In the genomic region with DNA sequence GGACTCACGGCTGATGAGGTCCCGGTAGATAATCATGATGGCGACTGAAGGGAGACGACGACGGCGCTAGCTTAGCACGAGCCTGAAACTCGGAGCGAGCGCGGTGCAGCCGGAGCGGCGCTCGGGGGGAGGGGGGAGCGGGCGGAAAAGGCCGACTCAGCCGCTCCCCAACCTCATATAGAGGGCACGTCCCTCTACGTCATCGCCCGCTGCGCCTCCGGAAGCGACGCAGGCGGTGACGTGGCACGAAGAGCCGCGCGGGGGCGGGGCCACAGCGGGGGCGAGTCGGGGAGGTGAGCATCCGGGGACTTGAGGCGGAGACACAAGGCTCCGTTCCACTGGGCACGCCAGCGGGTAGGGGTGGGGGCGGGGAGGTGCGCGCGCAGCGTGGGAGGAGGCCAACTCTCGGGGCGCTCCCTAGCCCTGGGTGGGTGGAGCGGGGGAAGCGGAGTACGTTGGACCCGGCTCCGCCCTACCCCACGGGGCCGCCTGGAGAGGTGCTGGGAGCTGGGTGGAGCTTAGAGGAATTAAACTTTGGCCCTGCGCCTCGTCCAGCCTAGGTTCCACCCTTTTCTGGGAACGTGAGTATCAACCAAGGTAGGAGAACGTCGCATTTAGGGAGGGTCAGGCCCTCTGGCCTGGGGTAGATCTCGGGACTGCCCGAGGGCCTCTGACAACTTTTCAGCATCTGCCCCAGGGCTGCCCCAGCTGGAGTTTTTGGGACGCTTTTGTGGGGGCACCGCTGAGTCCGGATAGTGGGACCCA, we compare ENCODE assay signal across 1 cellular context.
TF ChIP-seq lines count a peak whose summit lies in the region.

A gene (minus strand): TSS at position 150 of the 765 bp plus-strand sequence. CDS start 114 bp downstream, at position 36.

TF ChIP-seq in HepG2, 621 proteins besides CTCF, POLR2A, EP300 and RAD21 (continued from another document and continues in another):
- TF ChIP-seq, protein P1, sequence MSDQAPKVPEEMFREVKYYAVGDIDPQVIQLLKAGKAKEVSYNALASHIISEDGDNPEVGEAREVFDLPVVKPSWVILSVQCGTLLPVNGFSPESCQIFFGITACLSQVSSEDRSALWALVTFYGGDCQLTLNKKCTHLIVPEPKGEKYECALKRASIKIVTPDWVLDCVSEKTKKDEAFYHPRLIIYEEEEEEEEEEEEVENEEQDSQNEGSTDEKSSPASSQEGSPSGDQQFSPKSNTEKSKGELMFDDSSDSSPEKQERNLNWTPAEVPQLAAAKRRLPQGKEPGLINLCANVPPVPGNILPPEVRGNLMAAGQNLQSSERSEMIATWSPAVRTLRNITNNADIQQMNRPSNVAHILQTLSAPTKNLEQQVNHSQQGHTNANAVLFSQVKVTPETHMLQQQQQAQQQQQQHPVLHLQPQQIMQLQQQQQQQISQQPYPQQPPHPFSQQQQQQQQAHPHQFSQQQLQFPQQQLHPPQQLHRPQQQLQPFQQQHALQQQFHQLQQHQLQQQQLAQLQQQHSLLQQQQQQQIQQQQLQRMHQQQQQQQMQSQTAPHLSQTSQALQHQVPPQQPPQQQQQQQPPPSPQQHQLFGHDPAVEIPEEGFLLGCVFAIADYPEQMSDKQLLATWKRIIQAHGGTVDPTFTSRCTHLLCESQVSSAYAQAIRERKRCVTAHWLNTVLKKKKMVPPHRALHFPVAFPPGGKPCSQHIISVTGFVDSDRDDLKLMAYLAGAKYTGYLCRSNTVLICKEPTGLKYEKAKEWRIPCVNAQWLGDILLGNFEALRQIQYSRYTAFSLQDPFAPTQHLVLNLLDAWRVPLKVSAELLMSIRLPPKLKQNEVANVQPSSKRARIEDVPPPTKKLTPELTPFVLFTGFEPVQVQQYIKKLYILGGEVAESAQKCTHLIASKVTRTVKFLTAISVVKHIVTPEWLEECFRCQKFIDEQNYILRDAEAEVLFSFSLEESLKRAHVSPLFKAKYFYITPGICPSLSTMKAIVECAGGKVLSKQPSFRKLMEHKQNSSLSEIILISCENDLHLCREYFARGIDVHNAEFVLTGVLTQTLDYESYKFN (CRISPR knock-in tag; conservative IDR thresholded peaks at IDR 0.05), result peak; percentile 74
- TF ChIP-seq TBX3 (IDR thresholded peaks at IDR 0.05; ENCODE audit: borderline replicate concordance), result peak; percentile 42; the same call in 1 of the 2 replicates
- peak; percentile 39; the same call in 1 of the 2 replicates for TF ChIP-seq BHLHE40 (IDR thresholded peaks at IDR 0.05; ENCODE audit: low read length)
- 0 out of 2 replicates have a peak, but pooled peaks have one; percentile 54 for TF ChIP-seq HOXA9 (CRISPR knock-in tag; IDR thresholded peaks at IDR 0.05; ENCODE audit: borderline replicate concordance)
- peak; percentile 90; the same call in 1 of the 2 replicates for TF ChIP-seq KLF12 (CRISPR knock-in tag; IDR thresholded peaks at IDR 0.05; ENCODE audit: borderline replicate concordance)
- TF ChIP-seq, protein P2, sequence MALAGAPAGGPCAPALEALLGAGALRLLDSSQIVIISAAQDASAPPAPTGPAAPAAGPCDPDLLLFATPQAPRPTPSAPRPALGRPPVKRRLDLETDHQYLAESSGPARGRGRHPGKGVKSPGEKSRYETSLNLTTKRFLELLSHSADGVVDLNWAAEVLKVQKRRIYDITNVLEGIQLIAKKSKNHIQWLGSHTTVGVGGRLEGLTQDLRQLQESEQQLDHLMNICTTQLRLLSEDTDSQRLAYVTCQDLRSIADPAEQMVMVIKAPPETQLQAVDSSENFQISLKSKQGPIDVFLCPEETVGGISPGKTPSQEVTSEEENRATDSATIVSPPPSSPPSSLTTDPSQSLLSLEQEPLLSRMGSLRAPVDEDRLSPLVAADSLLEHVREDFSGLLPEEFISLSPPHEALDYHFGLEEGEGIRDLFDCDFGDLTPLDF (CRISPR knock-in tag; IDR thresholded peaks at IDR 0.05), result 0 out of 2 replicates have a peak, but pooled peaks have one; percentile 33
- TF ChIP-seq, protein P3, sequence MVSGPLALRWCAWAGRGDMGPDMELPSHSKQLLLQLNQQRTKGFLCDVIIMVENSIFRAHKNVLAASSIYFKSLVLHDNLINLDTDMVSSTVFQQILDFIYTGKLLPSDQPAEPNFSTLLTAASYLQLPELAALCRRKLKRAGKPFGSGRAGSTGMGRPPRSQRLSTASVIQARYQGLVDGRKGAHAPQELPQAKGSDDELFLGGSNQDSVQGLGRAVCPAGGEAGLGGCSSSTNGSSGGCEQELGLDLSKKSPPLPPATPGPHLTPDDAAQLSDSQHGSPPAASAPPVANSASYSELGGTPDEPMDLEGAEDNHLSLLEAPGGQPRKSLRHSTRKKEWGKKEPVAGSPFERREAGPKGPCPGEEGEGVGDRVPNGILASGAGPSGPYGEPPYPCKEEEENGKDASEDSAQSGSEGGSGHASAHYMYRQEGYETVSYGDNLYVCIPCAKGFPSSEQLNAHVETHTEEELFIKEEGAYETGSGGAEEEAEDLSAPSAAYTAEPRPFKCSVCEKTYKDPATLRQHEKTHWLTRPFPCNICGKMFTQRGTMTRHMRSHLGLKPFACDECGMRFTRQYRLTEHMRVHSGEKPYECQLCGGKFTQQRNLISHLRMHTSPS (CRISPR knock-in tag; IDR thresholded peaks at IDR 0.05; ENCODE audit: low read depth), result no peak
- peak; percentile 92 for TF ChIP-seq POLR2AphosphoS2 (IDR thresholded peaks at IDR 0.05; ENCODE audit: low read depth, low read length)
- no peak for TF ChIP-seq ARID2 (CRISPR knock-in tag; IDR thresholded peaks at IDR 0.05; ENCODE audit: borderline replicate concordance)
- TF ChIP-seq ZC3H13 (CRISPR knock-in tag; IDR thresholded peaks at IDR 0.05), result no peak
- TF ChIP-seq, protein P4, sequence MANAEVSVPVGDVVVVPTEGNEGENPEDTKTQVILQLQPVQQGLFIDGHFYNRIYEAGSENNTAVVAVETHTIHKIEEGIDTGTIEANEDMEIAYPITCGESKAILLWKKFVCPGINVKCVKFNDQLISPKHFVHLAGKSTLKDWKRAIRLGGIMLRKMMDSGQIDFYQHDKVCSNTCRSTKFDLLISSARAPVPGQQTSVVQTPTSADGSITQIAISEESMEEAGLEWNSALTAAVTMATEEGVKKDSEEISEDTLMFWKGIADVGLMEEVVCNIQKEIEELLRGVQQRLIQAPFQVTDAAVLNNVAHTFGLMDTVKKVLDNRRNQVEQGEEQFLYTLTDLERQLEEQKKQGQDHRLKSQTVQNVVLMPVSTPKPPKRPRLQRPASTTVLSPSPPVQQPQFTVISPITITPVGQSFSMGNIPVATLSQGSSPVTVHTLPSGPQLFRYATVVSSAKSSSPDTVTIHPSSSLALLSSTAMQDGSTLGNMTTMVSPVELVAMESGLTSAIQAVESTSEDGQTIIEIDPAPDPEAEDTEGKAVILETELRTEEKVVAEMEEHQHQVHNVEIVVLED (CRISPR knock-in tag; IDR thresholded peaks at IDR 0.05; ENCODE audit: borderline replicate concordance), result peak; percentile 90
- TF ChIP-seq U2AF1 (optimal IDR thresholded peaks at IDR 0.05; ENCODE audit: low read depth, low read length), result peak; percentile 11
- peak; percentile 6; the same call in 1 of the 2 replicates for TF ChIP-seq ZSCAN21 (CRISPR knock-in tag; IDR thresholded peaks at IDR 0.05; ENCODE audit: borderline replicate concordance)
- no peak for TF ChIP-seq NFE2L1 (CRISPR knock-in tag; IDR thresholded peaks at IDR 0.05; ENCODE audit: borderline replicate concordance)
- 0 out of 2 replicates have a peak, but pooled peaks have one; percentile 32 for TF ChIP-seq ZSCAN9 (CRISPR knock-in tag; IDR thresholded peaks at IDR 0.05; ENCODE audit: borderline replicate concordance)
- TF ChIP-seq TGIF2 (CRISPR knock-in tag; IDR thresholded peaks at IDR 0.05), result peak; percentile 62
- no peak for TF ChIP-seq SKI (IDR thresholded peaks at IDR 0.05; ENCODE audit: partially characterized antibody)
- peak; percentile 64; the same call in 1 of the 2 replicates for TF ChIP-seq ZSCAN31 (CRISPR knock-in tag; IDR thresholded peaks at IDR 0.05; ENCODE audit: low read depth)
- TF ChIP-seq ZNF232 (CRISPR knock-in tag; IDR thresholded peaks at IDR 0.05; ENCODE audit: borderline replicate concordance), result 0 out of 2 replicates have a peak, but pooled peaks have one; percentile 82
- TF ChIP-seq ZNF577 (CRISPR knock-in tag; IDR thresholded peaks at IDR 0.05; ENCODE audit: borderline replicate concordance, low read depth), result 0 out of 2 replicates have a peak, but pooled peaks have one; percentile 34
- TF ChIP-seq, protein P5, sequence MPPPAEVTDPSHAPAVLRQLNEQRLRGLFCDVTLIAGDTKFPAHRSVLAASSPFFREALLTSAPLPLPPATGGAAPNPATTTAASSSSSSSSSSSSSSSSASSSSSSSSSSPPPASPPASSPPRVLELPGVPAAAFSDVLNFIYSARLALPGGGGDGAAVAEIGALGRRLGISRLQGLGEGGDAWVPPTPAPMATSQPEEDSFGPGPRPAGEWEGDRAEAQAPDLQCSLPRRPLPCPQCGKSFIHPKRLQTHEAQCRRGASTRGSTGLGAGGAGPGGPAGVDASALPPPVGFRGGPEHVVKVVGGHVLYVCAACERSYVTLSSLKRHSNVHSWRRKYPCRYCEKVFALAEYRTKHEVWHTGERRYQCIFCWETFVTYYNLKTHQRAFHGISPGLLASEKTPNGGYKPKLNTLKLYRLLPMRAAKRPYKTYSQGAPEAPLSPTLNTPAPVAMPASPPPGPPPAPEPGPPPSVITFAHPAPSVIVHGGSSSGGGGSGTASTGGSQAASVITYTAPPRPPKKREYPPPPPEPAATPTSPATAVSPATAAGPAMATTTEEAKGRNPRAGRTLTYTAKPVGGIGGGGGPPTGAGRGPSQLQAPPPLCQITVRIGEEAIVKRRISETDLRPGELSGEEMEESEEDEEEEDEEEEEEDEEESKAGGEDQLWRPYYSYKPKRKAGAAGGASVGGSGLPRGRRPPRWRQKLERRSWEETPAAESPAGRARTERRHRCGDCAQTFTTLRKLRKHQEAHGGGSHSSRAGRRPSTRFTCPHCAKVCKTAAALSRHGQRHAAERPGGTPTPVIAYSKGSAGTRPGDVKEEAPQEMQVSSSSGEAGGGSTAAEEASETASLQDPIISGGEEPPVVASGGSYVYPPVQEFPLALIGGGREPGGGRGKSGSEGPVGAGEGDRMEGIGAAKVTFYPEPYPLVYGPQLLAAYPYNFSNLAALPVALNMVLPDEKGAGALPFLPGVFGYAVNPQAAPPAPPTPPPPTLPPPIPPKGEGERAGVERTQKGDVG (CRISPR knock-in tag; IDR thresholded peaks at IDR 0.05; ENCODE audit: borderline replicate concordance), result no peak
- peak; percentile 99 for TF ChIP-seq CREB1 (IDR thresholded peaks at IDR 0.05)
- peak; percentile 96 for TF ChIP-seq CREB1 (CRISPR knock-in tag; IDR thresholded peaks at IDR 0.05)
- peak; percentile 28; the same call in 1 of the 2 replicates for TF ChIP-seq AHR (CRISPR knock-in tag; IDR thresholded peaks at IDR 0.05)
- TF ChIP-seq MEIS2 (CRISPR knock-in tag; IDR thresholded peaks at IDR 0.05), result peak; percentile 76; the same call in 1 of the 2 replicates
- peak; percentile 94 for TF ChIP-seq POLR2AphosphoS5 (IDR thresholded peaks at IDR 0.05; ENCODE audit: low read depth, low read length)
- TF ChIP-seq, protein P6, sequence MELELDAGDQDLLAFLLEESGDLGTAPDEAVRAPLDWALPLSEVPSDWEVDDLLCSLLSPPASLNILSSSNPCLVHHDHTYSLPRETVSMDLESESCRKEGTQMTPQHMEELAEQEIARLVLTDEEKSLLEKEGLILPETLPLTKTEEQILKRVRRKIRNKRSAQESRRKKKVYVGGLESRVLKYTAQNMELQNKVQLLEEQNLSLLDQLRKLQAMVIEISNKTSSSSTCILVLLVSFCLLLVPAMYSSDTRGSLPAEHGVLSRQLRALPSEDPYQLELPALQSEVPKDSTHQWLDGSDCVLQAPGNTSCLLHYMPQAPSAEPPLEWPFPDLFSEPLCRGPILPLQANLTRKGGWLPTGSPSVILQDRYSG (CRISPR knock-in tag; IDR thresholded peaks at IDR 0.05), result 0 out of 2 replicates have a peak, but pooled peaks have one; percentile 62
- no peak for TF ChIP-seq RCOR2 (CRISPR knock-in tag; IDR thresholded peaks at IDR 0.05)
- peak; percentile 91; the same call in 1 of the 2 replicates for TF ChIP-seq SP4 (CRISPR knock-in tag; IDR thresholded peaks at IDR 0.05)
- TF ChIP-seq HOXA5 (CRISPR knock-in tag; IDR thresholded peaks at IDR 0.05), result peak; percentile 65
- peak; percentile 86 for TF ChIP-seq KAT8 (CRISPR knock-in tag; IDR thresholded peaks at IDR 0.05)
- peak; percentile 13; the same call in 1 of the 2 replicates for TF ChIP-seq ZNF792 (CRISPR knock-in tag; IDR thresholded peaks at IDR 0.05)
- TF ChIP-seq, protein P7, sequence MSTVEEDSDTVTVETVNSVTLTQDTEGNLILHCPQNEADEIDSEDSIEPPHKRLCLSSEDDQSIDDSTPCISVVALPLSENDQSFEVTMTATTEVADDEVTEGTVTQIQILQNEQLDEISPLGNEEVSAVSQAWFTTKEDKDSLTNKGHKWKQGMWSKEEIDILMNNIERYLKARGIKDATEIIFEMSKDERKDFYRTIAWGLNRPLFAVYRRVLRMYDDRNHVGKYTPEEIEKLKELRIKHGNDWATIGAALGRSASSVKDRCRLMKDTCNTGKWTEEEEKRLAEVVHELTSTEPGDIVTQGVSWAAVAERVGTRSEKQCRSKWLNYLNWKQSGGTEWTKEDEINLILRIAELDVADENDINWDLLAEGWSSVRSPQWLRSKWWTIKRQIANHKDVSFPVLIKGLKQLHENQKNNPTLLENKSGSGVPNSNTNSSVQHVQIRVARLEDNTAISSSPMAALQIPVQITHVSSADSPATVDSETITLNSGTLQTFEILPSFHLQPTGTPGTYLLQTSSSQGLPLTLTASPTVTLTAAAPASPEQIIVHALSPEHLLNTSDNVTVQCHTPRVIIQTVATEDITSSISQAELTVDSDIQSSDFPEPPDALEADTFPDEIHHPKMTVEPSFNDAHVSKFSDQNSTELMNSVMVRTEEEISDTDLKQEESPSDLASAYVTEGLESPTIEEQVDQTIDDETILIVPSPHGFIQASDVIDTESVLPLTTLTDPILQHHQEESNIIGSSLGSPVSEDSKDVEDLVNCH (CRISPR knock-in tag; IDR thresholded peaks at IDR 0.05), result peak; percentile 99; the same call in 1 of the 2 replicates
- peak; percentile 99 for TF ChIP-seq RBFOX2 (IDR thresholded peaks at IDR 0.05; ENCODE audit: low read depth, low read length)
- peak; percentile 52; the same call in 1 of the 2 replicates for TF ChIP-seq TMF1 (CRISPR knock-in tag; IDR thresholded peaks at IDR 0.05; ENCODE audit: low read depth)
- no peak for TF ChIP-seq ZNF562 (CRISPR knock-in tag; IDR thresholded peaks at IDR 0.05; ENCODE audit: borderline replicate concordance)
- peak; percentile 21 for TF ChIP-seq STAG1 (CRISPR knock-in tag; IDR thresholded peaks at IDR 0.05)
- TF ChIP-seq ZNF879 (CRISPR knock-in tag; IDR thresholded peaks at IDR 0.05), result no peak
- TF ChIP-seq, protein P8, sequence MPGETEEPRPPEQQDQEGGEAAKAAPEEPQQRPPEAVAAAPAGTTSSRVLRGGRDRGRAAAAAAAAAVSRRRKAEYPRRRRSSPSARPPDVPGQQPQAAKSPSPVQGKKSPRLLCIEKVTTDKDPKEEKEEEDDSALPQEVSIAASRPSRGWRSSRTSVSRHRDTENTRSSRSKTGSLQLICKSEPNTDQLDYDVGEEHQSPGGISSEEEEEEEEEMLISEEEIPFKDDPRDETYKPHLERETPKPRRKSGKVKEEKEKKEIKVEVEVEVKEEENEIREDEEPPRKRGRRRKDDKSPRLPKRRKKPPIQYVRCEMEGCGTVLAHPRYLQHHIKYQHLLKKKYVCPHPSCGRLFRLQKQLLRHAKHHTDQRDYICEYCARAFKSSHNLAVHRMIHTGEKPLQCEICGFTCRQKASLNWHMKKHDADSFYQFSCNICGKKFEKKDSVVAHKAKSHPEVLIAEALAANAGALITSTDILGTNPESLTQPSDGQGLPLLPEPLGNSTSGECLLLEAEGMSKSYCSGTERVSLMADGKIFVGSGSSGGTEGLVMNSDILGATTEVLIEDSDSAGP (CRISPR knock-in tag; IDR thresholded peaks at IDR 0.05; ENCODE audit: borderline replicate concordance), result peak; percentile 59
- TF ChIP-seq ZBTB7B (CRISPR knock-in tag; IDR thresholded peaks at IDR 0.05), result peak; percentile 14; the same call in 1 of the 2 replicates
- TF ChIP-seq, protein P9, sequence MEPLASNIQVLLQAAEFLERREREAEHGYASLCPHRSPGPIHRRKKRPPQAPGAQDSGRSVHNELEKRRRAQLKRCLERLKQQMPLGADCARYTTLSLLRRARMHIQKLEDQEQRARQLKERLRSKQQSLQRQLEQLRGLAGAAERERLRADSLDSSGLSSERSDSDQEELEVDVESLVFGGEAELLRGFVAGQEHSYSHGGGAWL (CRISPR knock-in tag; IDR thresholded peaks at IDR 0.05), result peak; percentile 42; the same call in 1 of the 2 replicates
